ENCODE assay signal across 28 cellular contexts in genomic region chr7:55464422-55464821, GRCh38.
DNase-seq lines count a peak whose midpoint lies in the region; ATAC-seq, FAIRE-seq and TF ChIP-seq lines count a peak whose summit lies in the region.
"Had no signal": no experiment of that assay in that cellular context is flagged by ENCODE, and none has a peak within 500 bp of the region (broad histone marks: within the 10 kb centered on the region; RNA-seq: fewer than 3 reads in every experiment).

No MANE protein-coding gene starts in this region.

- H3K9me3 Mint-ChIP-seq in CD4-positive, CD25-positive, alpha-beta regulatory T cell = peaks cover 1 to 24% (median 7%) of the 10 kb centered on the region in 7 donors

- no peaks in the 10 kb centered on the region for H3K27me3 ChIP-seq in CD4-positive, CD25-positive, alpha-beta regulatory T cell (ENCODE audit: control insufficient read depth, insufficient read depth, low read length)
- H3K27me3 ChIP-seq in GM12878 (replicated peaks in 1 of 2; ENCODE audit: control insufficient read depth in 2 of 2, insufficient read depth in 2 of 2, low read length in 1 of 2) (no peaks in the 10 kb centered on the region), osteoblast (ENCODE audit: insufficient read depth, low read length) (no peaks in the 10 kb centered on the region)
- H3K27me3 ChIP-seq: colonic mucosa, left lung, neural progenitor cell, stomach had no signal

- no peak for ATAC-seq in CD4-positive, CD25-positive, alpha-beta regulatory T cell (ENCODE audit: low read depth in 2 of 2)
- no peak for ATAC-seq in GM12878
- no peak for ATAC-seq in HG03342 (IDR thresholded peaks at IDR 0.05; ENCODE audit: unreplicated experiment)
- ATAC-seq: activated CD4-positive, CD25-positive, alpha-beta regulatory T cell treated with anti-CD3 and anti-CD28 coated beads, Interleukin-2, amount 50 U/mL, for 24 hours; left lung had no signal

- H3K4me3 Mint-ChIP-seq in CD4-positive, CD25-positive, alpha-beta regulatory T cell = no peak overlapping the region
- H3K4me3 Mint-ChIP-seq: activated CD4-positive, alpha-beta memory T cell treated with anti-CD3 and anti-CD28 coated beads for 36 hours; activated naive CD8-positive, alpha-beta T cell treated with anti-CD3 and anti-CD28 coated beads for 36 hours; IgD-negative memory B cell; neural progenitor cell had no signal

- peaks cover 30 to 74% (median 49%) of the 10 kb centered on the region in 4 donors for H3K4me1 Mint-ChIP-seq in CD4-positive, CD25-positive, alpha-beta regulatory T cell
- H3K4me1 Mint-ChIP-seq: neural progenitor cell had no signal

- 0 out of 2 replicates have a peak, but pooled peaks have one; percentile 1 for TF ChIP-seq POLR2A in GM12878 (IDR thresholded peaks at IDR 0.05; ENCODE audit: low read depth, low read length)

- RAD21 ChIA-PET in GM12878 (lab: Charles Lee; ENCODE audit: unreplicated experiment) = interaction anchor here (0.8 kb wide), 1 partner anchor 98 kb away, joined by 3 read pairs; no protein-coding TSS in a partner anchor

- H3K4me1 ChIP-seq in CD4-positive, CD25-positive, alpha-beta regulatory T cell (ENCODE audit: control insufficient read depth, insufficient read depth, low read length, poor library complexity, severe bottlenecking) = peaks cover 43% of the 10 kb centered on the region
- H3K4me1 ChIP-seq in GM12878 (ENCODE audit: control insufficient read depth, insufficient read depth, low read length) (no peaks in the 10 kb centered on the region), osteoblast (ENCODE audit: insufficient read depth, low read length) (no peaks in the 10 kb centered on the region)
- H3K4me1 ChIP-seq: colonic mucosa, left lung, neural progenitor cell had no signal

- CTCF ChIA-PET in GM12878 (lab: Yijun Ruan, JAX) = no interaction called here

- intact Hi-C loops in GM12878 (cut with micrococcal nuclease; ENCODE audit: unreplicated experiment) = no loop called here

- H4K20me1 ChIP-seq in GM12878 (ENCODE audit: control insufficient read depth, insufficient read depth) = no peaks in the 10 kb centered on the region
- peaks cover 2% of the 10 kb centered on the region for H4K20me1 ChIP-seq in osteoblast (ENCODE audit: insufficient read depth, low read length)

- FAIRE-seq in GM12878 (lab: Jason Lieb, UNC) = no peak
- FAIRE-seq: islet of Langerhans had no signal

- peaks cover 34% of the 10 kb centered on the region for H3K36me3 Mint-ChIP-seq in CD4-positive, CD25-positive, alpha-beta regulatory T cell

- H3K4me3 ChIP-seq in CD4-positive, CD25-positive, alpha-beta regulatory T cell (ENCODE audit: low read depth, low read length) = no peak overlapping the region
- H3K4me3 ChIP-seq in GM12878 (no peak overlapping the region), osteoblast (ENCODE audit: insufficient read depth, low read length) (no peak overlapping the region)
- H3K4me3 ChIP-seq: colonic mucosa, GM23248, left lung, neural progenitor cell, smooth muscle cell, stomach had no signal

- WGBS in GM12878 (ENCODE audit: insufficient coverage, insufficient replicate concordance, low lambda C conversion rate, missing lambda C conversion rate) = 100% methylated on average over 2 of the region's 2 CpGs

- BruUV-seq in GM12878 (replicated peaks; lab: Mats Ljungman, UMichigan) = no TSS peak

- in situ Hi-C loops in GM12878 (cut with MboI) = no loop called here

- SMC1A ChIA-PET in GM12878 (lab: Charles Lee; ENCODE audit: uncharacterized antibody, unreplicated experiment) = no interaction called here

- H2AFZ ChIP-seq in GM12878 (ENCODE audit: control insufficient read depth, low read depth, low read length) = no peak overlapping the region
- no peak overlapping the region for H2AFZ ChIP-seq in osteoblast (ENCODE audit: low read length)
- H2AFZ ChIP-seq: GM23248, neural progenitor cell had no signal

- POLR2A ChIA-PET in GM12878 (lab: Charles Lee) = no interaction called here

- DNase-seq in CD4-positive, CD25-positive, alpha-beta regulatory T cell = no peak
- DNase-seq in GM03348 (ENCODE audit: low spot score) (peak; percentile 4), GM12878 (ENCODE audit: low read depth, low spot score) (no peak), osteoblast (ENCODE audit: insufficient read length, low spot score, missing footprints) (peak; percentile 54), CD1c-positive myeloid dendritic cell (ENCODE audit: extremely low spot score) (no peak)
- DNase-seq in activated CD8-positive, alpha-beta memory T cell treated with anti-CD3 and anti-CD28 coated beads for 24 hours = no peak
- DNase-seq: activated CD4-positive, alpha-beta memory T cell treated with anti-CD3 and anti-CD28 coated beads for 36 hours; activated effector memory CD4-positive, alpha-beta T cell treated with Interleukin-2 at 50 U/mL for 16 hours; activated naive CD8-positive, alpha-beta T cell treated with anti-CD3 and anti-CD28 coated beads for 36 hours; anterior cingulate cortex; colonic mucosa; DMS79; effector CD4-positive, alpha-beta T cell; GM23248; left lung; mesenchymal stem cell; NCI-H1048; NCI-H446; NCI-H82; T-helper 2 cell had no signal

- H3K79me2 ChIP-seq in GM12878 (ENCODE audit: control insufficient read depth, insufficient read depth, low read length) (no peaks in the 10 kb centered on the region), osteoblast (ENCODE audit: insufficient read depth, low read length) (no peaks in the 10 kb centered on the region)

- H3K9me3 ChIP-seq in CD4-positive, CD25-positive, alpha-beta regulatory T cell (ENCODE audit: control insufficient read depth in 2 of 2, low read length in 2 of 2) = peaks cover 0 to 2% of the 10 kb centered on the region in 2 experiments
- H3K9me3 ChIP-seq in GM12878 (replicated peaks; ENCODE audit: control insufficient read depth, insufficient read depth, low read length) (peaks cover 21% of the 10 kb centered on the region), osteoblast (ENCODE audit: low read depth, low read length) (no peaks in the 10 kb centered on the region)
- H3K9me3 ChIP-seq: colonic mucosa had no signal

- peak overlapping the region; percentile 60 to 87 (median 86) for H3K27ac Mint-ChIP-seq in CD4-positive, CD25-positive, alpha-beta regulatory T cell
- H3K27ac Mint-ChIP-seq: activated CD4-positive, alpha-beta memory T cell treated with anti-CD3 and anti-CD28 coated beads for 36 hours; activated naive CD8-positive, alpha-beta T cell treated with anti-CD3 and anti-CD28 coated beads for 36 hours; neural progenitor cell had no signal

- no peak overlapping the region for H3K9ac ChIP-seq in GM12878 (ENCODE audit: control insufficient read depth, insufficient read depth, low read length)
- H3K9ac ChIP-seq: GM23248, neural progenitor cell had no signal

- H3K27ac ChIP-seq in CD4-positive, CD25-positive, alpha-beta regulatory T cell (ENCODE audit: insufficient read depth, low read length, poor library complexity, severe bottlenecking) = no peak overlapping the region
- H3K27ac ChIP-seq in GM12878 (ENCODE audit: control insufficient read depth, insufficient read depth) (no peak overlapping the region), osteoblast (ENCODE audit: low read depth, low read length) (no peak overlapping the region)
- H3K27ac ChIP-seq: colonic mucosa, GM23248, left lung, neural progenitor cell, RWPE1, stomach had no signal

- peaks cover 18% of the 10 kb centered on the region for H3K36me3 ChIP-seq in CD4-positive, CD25-positive, alpha-beta regulatory T cell (ENCODE audit: control insufficient read depth, insufficient read depth, low read length)
- H3K36me3 ChIP-seq in GM12878 (ENCODE audit: control insufficient read depth in 2 of 2, insufficient read depth in 2 of 2, low read length in 1 of 2) (peaks cover 15 to 24% of the 10 kb centered on the region in 2 experiments), osteoblast (ENCODE audit: insufficient read depth, low read length) (peaks cover 5% of the 10 kb centered on the region)
- H3K36me3 ChIP-seq: colonic mucosa, neural progenitor cell had no signal

- no peak for TF ChIP-seq EP300 in GM12878 (IDR thresholded peaks at IDR 0.05; ENCODE audit: borderline replicate concordance in 1 of 2, control insufficient read depth in 1 of 2, low read depth in 2 of 2, low read length in 2 of 2)

- TF ChIP-seq CTCF in GM12878 (IDR thresholded peaks at IDR 0.05 in 2 of 3, conservative IDR thresholded peaks at IDR 0.05 in 1 of 3; ENCODE audit: control insufficient read depth in 2 of 3, extremely low read depth in 1 of 3, insufficient read depth in 1 of 3, low read depth in 3 of 3, low read length in 3 of 3) = no peak
- no peak for TF ChIP-seq CTCF in osteoblast (IDR thresholded peaks at IDR 0.05; ENCODE audit: extremely low read depth, low read depth, low read length)

- H3K27me3 Mint-ChIP-seq in CD4-positive, CD25-positive, alpha-beta regulatory T cell = peaks cover 4% of the 10 kb centered on the region
- H3K27me3 Mint-ChIP-seq: activated CD4-positive, alpha-beta memory T cell treated with anti-CD3 and anti-CD28 coated beads for 36 hours; activated naive CD8-positive, alpha-beta T cell treated with anti-CD3 and anti-CD28 coated beads for 36 hours; IgD-negative memory B cell had no signal

- no peak overlapping the region for H3K4me2 ChIP-seq in GM12878 (ENCODE audit: control insufficient read depth, insufficient read depth)
- no peak overlapping the region for H3K4me2 ChIP-seq in osteoblast (ENCODE audit: insufficient read depth, low read length)
- H3K4me2 ChIP-seq: neural progenitor cell, smooth muscle cell had no signal

- TF ChIP-seq RAD21 in GM12878 (IDR thresholded peaks at IDR 0.05; ENCODE audit: insufficient read depth, low read depth, low read length) = no peak

TF ChIP-seq in GM12878, 131 proteins besides CTCF, POLR2A, EP300 and RAD21:
- TF ChIP-seq TCF12 (IDR thresholded peaks at IDR 0.05; ENCODE audit: low read depth, low read length) (no peak), POLR2AphosphoS5 (IDR thresholded peaks at IDR 0.05; ENCODE audit: low read length) (0 out of 2 replicates have a peak, but pooled peaks have one; percentile 31)

Comparison
In these comparisons a context has a peak if more than half of its experiments do, and no peak if none do; other contexts are left out.
1. DNase-seq: peak in GM03348 (single experiment) and osteoblast (single experiment); none in CD4-positive, CD25-positive, alpha-beta regulatory T cell (0 of 3), GM12878 (single experiment), CD1c-positive myeloid dendritic cell (single experiment) and activated CD8-positive, alpha-beta memory T cell treated with anti-CD3 and anti-CD28 coated beads for 24 hours (single experiment).